Comparison of ENCODE assay signal across 12 cellular contexts in the genomic region with DNA sequence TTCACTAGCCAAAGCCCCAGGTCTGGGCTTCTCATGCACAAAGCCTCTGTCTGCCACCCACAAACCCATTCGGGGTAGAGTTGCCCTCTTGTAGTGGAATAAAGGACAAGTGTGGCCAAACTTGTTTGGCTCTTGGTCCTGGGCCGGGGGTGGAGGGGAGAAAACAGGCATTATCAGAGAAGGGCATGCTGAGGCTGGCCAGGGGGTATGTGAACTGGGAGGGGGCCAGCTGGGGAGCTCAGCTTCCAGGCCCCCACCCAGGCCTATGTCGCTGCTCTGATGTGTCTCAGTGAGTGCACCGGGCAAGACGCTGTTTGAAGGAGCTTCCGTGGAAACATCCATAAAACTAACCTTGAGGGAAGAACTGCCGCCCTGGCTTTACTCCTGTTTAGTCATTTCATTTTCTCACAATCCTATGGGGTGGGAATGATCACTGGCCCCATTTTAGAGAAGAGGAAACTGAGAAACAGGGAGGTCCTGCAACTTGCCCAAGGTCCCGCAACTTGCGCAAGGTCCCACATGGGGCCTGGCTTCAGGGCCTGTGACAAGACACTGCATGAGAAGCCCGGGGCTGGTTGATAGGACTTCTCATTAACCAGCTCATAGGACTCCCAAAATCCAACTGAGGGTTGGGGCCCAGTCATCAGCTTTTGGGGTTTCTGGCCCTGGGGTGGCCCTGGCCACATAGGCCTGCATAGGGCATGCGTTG. TPM values are rescaled to one million over a fixed set of nuclear protein-coding genes. Genes with fewer than 3 reads are reported as not detected.
A peak's percentile ranks its signal among the peaks of the same experiment; 100 is the strongest.
DNase-seq lines count a peak whose midpoint lies in the region; TF ChIP-seq lines count a peak whose summit lies in the region.
"Had no signal": no experiment of that assay in that cellular context is flagged by ENCODE, and none has a peak within 500 bp of the region (broad histone marks: within the 10 kb centered on the region; RNA-seq: fewer than 3 reads in every experiment).

No MANE protein-coding gene starts in this region.

- peaks cover 18% of the 10 kb centered on the region for H3F3A ChIP-seq in smooth muscle cell (ENCODE audit: low read depth)

- H3K4me3 ChIP-seq in NT2/D1 (ENCODE audit: insufficient read length, low read depth), result no peak overlapping the region
- peak overlapping the region; percentile 54 for H3K4me3 ChIP-seq in iPS-15b (ENCODE audit: low read depth, low read length)
- H3K4me3 ChIP-seq in smooth muscle cell, result peak overlapping the region; percentile 28

- H3K36me3 ChIP-seq in NT2/D1 (ENCODE audit: insufficient read depth, insufficient read length, low read length) (no peaks in the 10 kb centered on the region), iPS-15b (ENCODE audit: control insufficient read depth, insufficient read depth, low read length) (no peaks in the 10 kb centered on the region), smooth muscle cell (ENCODE audit: low read depth) (no peaks in the 10 kb centered on the region)
- H3K36me3 ChIP-seq: tibial artery had no signal

- H2AFZ ChIP-seq in smooth muscle cell (ENCODE audit: low read depth), result peak overlapping the region; percentile 69

- H3K4me1 ChIP-seq in NT2/D1 (ENCODE audit: insufficient read depth, insufficient read length) (peaks cover 9% of the 10 kb centered on the region), iPS-15b (ENCODE audit: control insufficient read depth, insufficient read depth, low read length) (no peaks in the 10 kb centered on the region), smooth muscle cell (ENCODE audit: low read depth) (peaks cover 17% of the 10 kb centered on the region)

- peak overlapping the region; percentile 70 for H3K9ac ChIP-seq in NT2/D1 (ENCODE audit: insufficient read length, low read depth)
- H3K9ac ChIP-seq in iPS-15b (ENCODE audit: low read depth, low read length), result no peak overlapping the region
- H3K9ac ChIP-seq in smooth muscle cell (ENCODE audit: low read depth), result no peak overlapping the region

- peak; percentile 30 for DNase-seq in SKM-1 treated with dmso at 0.1 percent for 144 hours (lab: John Stamatoyannopoulos, UW; ENCODE audit: unreplicated experiment)
- no peak for DNase-seq in SKM-1 (lab: John Stamatoyannopoulos, UW; ENCODE audit: unreplicated experiment)
- no peak for DNase-seq in NT2/D1 (ENCODE audit: low read depth, low spot score)
- no peak for DNase-seq in smooth muscle cell (lab: John Stamatoyannopoulos, UW; ENCODE audit: unreplicated experiment)
- DNase-seq in medulla oblongata (ENCODE audit: extremely low spot score), result no peak
- DNase-seq in mesenteric fat pad (ENCODE audit: low spot score), result no peak
- DNase-seq in activated CD8-positive, alpha-beta memory T cell treated with anti-CD3 and anti-CD28 coated beads, Interleukin-2, amount 50 U/mL, for 4 hours, result no peak
- DNase-seq: cortex of kidney, KG1, NCI-H2081 treated with DMSO at 0.1 percent for 48 hours had no signal

- no peaks in the 10 kb centered on the region for H4K20me1 ChIP-seq in smooth muscle cell (ENCODE audit: low read depth)

- H3K27ac ChIP-seq in smooth muscle cell (ENCODE audit: low read depth), result peak overlapping the region; percentile 56
- H3K27ac ChIP-seq: tibial artery had no signal

- H3K27me3 ChIP-seq in NT2/D1 (ENCODE audit: insufficient read depth, insufficient read length) (peaks cover 19% of the 10 kb centered on the region), iPS-15b (ENCODE audit: control insufficient read depth, insufficient read depth, low read length) (peaks cover 8% of the 10 kb centered on the region), smooth muscle cell (ENCODE audit: low read depth) (no peaks in the 10 kb centered on the region)

- no peaks in the 10 kb centered on the region for H3K9me3 ChIP-seq in NT2/D1 (ENCODE audit: insufficient read depth, low read length)
- H3K9me3 ChIP-seq in iPS-15b (ENCODE audit: control insufficient read depth, insufficient read depth, low read length), result no peaks in the 10 kb centered on the region
- no peaks in the 10 kb centered on the region for H3K9me3 ChIP-seq in smooth muscle cell (replicated peaks; ENCODE audit: low read depth)
- H3K9me3 ChIP-seq: tibial artery had no signal

- 72% methylated on average over 11 of the region's 11 CpGs for WGBS in smooth muscle cell (ENCODE audit: low lambda C conversion rate)

- no peaks in the 10 kb centered on the region for H3K79me2 ChIP-seq in smooth muscle cell (ENCODE audit: low read depth)

- no peak for TF ChIP-seq CTCF in smooth muscle cell (IDR thresholded peaks at IDR 0.05; ENCODE audit: borderline replicate concordance, insufficient read depth, poor library complexity, severe bottlenecking)

- H3K4me2 ChIP-seq in smooth muscle cell, result peak overlapping the region; percentile 94

RNA-seq across cellular contexts. Expression of a gene that starts 30.8 kb away (rescaled TPM):
- 17.7 and 26.5 TPM in 2 replicates for total RNA-seq in smooth muscle cell
- polyA plus RNA-seq in smooth muscle cell, result 22.4 and 34.4 TPM in 2 replicates
- total RNA-seq in mesenteric fat pad, result 2.0 TPM
